Comparison of ENCODE assay signal across 1 cellular context in the genomic region with DNA sequence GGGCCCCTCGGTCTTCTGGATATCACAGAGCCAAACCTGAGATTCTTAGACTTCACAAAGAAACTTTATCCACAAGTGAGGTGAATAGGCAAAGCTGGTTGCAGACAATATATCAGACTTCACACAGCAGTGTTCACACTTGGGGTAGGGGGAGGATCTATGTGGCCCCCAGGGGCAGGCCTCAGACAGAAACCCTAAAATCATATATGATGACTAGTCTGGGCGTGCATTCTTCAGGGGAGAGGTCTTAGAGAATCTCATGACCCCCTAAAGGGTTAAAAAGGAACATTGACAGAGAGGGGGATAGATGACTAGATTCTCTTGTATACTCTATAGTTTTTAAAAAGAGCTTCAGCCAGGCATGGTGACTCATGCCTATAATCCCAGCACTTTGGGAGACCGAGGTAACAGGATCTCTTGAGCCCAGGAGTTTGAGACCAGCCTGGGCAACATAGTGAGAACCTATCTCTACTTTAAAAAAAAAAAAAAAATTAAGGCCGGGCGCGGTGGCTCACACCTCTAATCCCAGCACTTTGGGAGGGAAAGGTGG.
TF ChIP-seq lines count a peak whose summit lies in the region.

No MANE protein-coding gene starts in this region.

TF ChIP-seq in HCT116, 20 proteins besides CTCF, POLR2A, EP300 and RAD21:
- TF ChIP-seq CEBPB (IDR thresholded peaks at IDR 0.05; ENCODE audit: low read depth): no peak
- no peak for TF ChIP-seq TCF7L2 (IDR thresholded peaks at IDR 0.05; ENCODE audit: borderline replicate concordance, extremely low read depth, insufficient read depth, insufficient read length)
- TF ChIP-seq, protein P1, sequence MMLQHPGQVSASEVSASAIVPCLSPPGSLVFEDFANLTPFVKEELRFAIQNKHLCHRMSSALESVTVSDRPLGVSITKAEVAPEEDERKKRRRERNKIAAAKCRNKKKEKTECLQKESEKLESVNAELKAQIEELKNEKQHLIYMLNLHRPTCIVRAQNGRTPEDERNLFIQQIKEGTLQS (IDR thresholded peaks at IDR 0.05): no peak
- TF ChIP-seq CBX3 (IDR thresholded peaks at IDR 0.05; ENCODE audit: low read depth): no peak
